In genomic region chr10:17544465-17544864, GRCh38 we compare ENCODE assay signal across 23 cellular contexts.
A peak's percentile ranks its signal among the peaks of the same experiment; 100 is the strongest.
DNase-seq lines count a peak whose midpoint lies in the region; ATAC-seq, FAIRE-seq and TF ChIP-seq lines count a peak whose summit lies in the region.
"Had no signal": no experiment of that assay in that cellular context is flagged by ENCODE, and none has a peak within 500 bp of the region (broad histone marks: within the 10 kb centered on the region; RNA-seq: fewer than 3 reads in every experiment).

No MANE protein-coding gene starts in this region.

- no peaks in the 10 kb centered on the region for H3K4me1 ChIP-seq in right cardiac atrium (ENCODE audit: control insufficient read depth, insufficient read depth, low read length)
- H3K4me1 ChIP-seq: BLaER1, SJCRH30 had no signal

- intact Hi-C loops in right cardiac atrium (cut with DNase I), result no loop called here

- H3K9me3 ChIP-seq in right cardiac atrium (ENCODE audit: control insufficient read depth, low read length), result no peaks in the 10 kb centered on the region
- H3K9me3 ChIP-seq: SJCRH30 had no signal

- no peak for TF ChIP-seq CTCF in AG10803 (conservative IDR thresholded peaks at IDR 0.05; ENCODE audit: low read length)
- no peak for TF ChIP-seq CTCF in bronchial epithelial cell (IDR thresholded peaks at IDR 0.05; ENCODE audit: insufficient read depth, low read length, severe bottlenecking)
- no peak for TF ChIP-seq CTCF in foreskin fibroblast (IDR thresholded peaks at IDR 0.05; ENCODE audit: low read depth, low read length)

- peak; percentile 39 for DNase-seq in AG10803 (ENCODE audit: low read depth)
- DNase-seq in M059J (ENCODE audit: low read depth), result peak; percentile 27
- peak; percentile 5 for DNase-seq in bronchial epithelial cell (ENCODE audit: low read depth)
- peak; percentile 30 to 68 for DNase-seq in foreskin fibroblast
- DNase-seq in right cardiac atrium, result no peak
- DNase-seq: CD4-positive, CD25-positive, alpha-beta regulatory T cell; DMS53; Kasumi-1; NCI-H2029; NCI-H446; NCI-H524 treated with DMSO at 0.1 percent for 48 hours; NCI-H774; SJCRH30 had no signal

- no peak overlapping the region for H3K27ac ChIP-seq in right cardiac atrium (ENCODE audit: low read length)
- H3K27ac ChIP-seq: BLaER1, SJCRH30 had no signal

- WGBS in right cardiac atrium, result 88% methylated on average over 9 of the region's 9 CpGs

- H3K4me3 ChIP-seq in AG10803 (ENCODE audit: low read length), result no peak overlapping the region
- no peak overlapping the region for H3K4me3 ChIP-seq in bronchial epithelial cell (ENCODE audit: low read depth, low read length)
- H3K4me3 ChIP-seq in foreskin fibroblast (ENCODE audit: low read depth in 1 of 2, low read length in 2 of 2), result no peak overlapping the region
- no peak overlapping the region for H3K4me3 ChIP-seq in right cardiac atrium (ENCODE audit: low read length)
- H3K4me3 ChIP-seq: BLaER1, K562, SJCRH30 had no signal

- H3K27me3 ChIP-seq in bronchial epithelial cell (ENCODE audit: control insufficient read depth, insufficient read depth, low read length) (no peaks in the 10 kb centered on the region), right cardiac atrium (ENCODE audit: control insufficient read depth, insufficient read depth) (no peaks in the 10 kb centered on the region)
- H3K27me3 ChIP-seq: BLaER1, SJCRH30 had no signal

- no peak for FAIRE-seq in bronchial epithelial cell (lab: Jason Lieb, UNC)
- FAIRE-seq: H1, HepG2, K562, RCC 7860 had no signal

- H3K36me3 ChIP-seq in bronchial epithelial cell (ENCODE audit: control insufficient read depth, insufficient read depth, low read length), result no peaks in the 10 kb centered on the region
- H3K36me3 ChIP-seq: BLaER1, SJCRH30 had no signal

- ATAC-seq in HG02623 (IDR thresholded peaks at IDR 0.05; ENCODE audit: unreplicated experiment) (no peak), HG03095 (IDR thresholded peaks at IDR 0.05; ENCODE audit: unreplicated experiment) (no peak), right cardiac atrium (no peak), GM21515 (IDR thresholded peaks at IDR 0.05; ENCODE audit: unreplicated experiment) (no peak)
- ATAC-seq: HCT116, HepG2, K562, SK-N-SH treated with all-trans-retinoic acid at 6 μM for 48 hours had no signal

Comparison
In these comparisons a context has a peak if more than half of its experiments do, and no peak if none do; other contexts are left out.
1. DNase-seq: peak in AG10803 (single experiment), M059J (single experiment), bronchial epithelial cell (single experiment) and foreskin fibroblast (2 of 2); none in right cardiac atrium (0 of 3).